Comparison of ENCODE assay signal across 14 cellular contexts in the genomic region with DNA sequence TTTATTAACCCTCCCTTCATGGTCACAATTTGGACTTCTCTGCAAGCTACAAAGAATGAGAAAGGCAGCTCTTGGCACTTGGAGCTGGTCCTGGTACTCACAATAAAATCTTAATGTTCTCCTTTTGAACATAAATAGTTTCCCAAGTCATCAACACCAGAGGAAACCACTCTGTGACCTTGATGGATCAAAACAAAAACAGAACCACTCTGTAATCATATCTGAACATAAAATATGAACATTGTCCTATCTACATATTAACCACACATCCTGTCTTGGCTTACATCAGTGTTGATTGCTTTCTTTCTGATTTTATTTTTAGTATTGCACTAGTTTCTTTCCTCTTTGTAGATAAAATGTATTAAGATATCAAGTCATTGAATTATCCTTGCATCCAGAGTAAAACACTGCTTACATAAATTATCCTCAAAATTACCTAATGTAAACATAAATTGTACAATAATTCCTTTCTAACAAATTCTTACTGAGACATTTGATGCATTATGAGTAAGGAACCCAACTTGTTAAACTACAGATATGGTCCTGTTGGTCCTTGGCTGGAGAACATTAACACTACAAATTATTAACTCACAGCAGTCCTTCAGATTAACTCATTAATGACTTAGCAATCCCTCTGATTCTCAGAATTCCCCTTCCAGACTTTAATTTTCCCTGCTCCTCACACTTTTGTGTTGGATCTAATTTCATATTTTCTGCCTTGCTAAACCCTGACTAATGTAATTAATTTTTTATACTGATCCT.
"Had no signal": no experiment of that assay in that cellular context is flagged by ENCODE, and none has a peak within 500 bp of the region (broad histone marks: within the 10 kb centered on the region; RNA-seq: fewer than 3 reads in every experiment).

No MANE protein-coding gene starts in this region.

- DNase-seq: erythroblast; foreskin melanocyte; heart right ventricle; hypothalamus; kidney glomerular epithelial cell; naive thymus-derived CD4-positive, alpha-beta T cell; psoas muscle; small intestine; stimulated activated CD4-positive, alpha-beta T cell treated with anti-CD3 and anti-CD28 coated beads, Interleukin-2, amount 100 ng/mL, for 48 hours; stimulated activated naive CD4-positive, alpha-beta T cell treated with Interleukin-2 at 50 U/mL for 16 hours; trophoblast cell had no signal

- H3K9me3 ChIP-seq: neutrophil, psoas muscle had no signal

- H3K36me3 ChIP-seq: heart right ventricle, neutrophil, right atrium auricular region had no signal

- H3K4me1 Mint-ChIP-seq: naive thymus-derived CD4-positive, alpha-beta T cell had no signal

- ATAC-seq: heart right ventricle; naive thymus-derived CD4-positive, alpha-beta T cell; psoas muscle had no signal

- H3K27me3 ChIP-seq: heart right ventricle, neutrophil, right atrium auricular region had no signal

- H3K4me1 ChIP-seq: heart right ventricle, psoas muscle, right atrium auricular region had no signal

- H3K27me3 Mint-ChIP-seq: dendritic cell treated with granulocyte-macrophage colony-stimulating factor and Interleukin-4, amounts not matched to agents 40 ng/mL and 50 ng/mL, for 4 days had no signal

- H3K27ac ChIP-seq: heart right ventricle, neutrophil, psoas muscle, right atrium auricular region had no signal

- H3K27ac Mint-ChIP-seq: dendritic cell treated with granulocyte-macrophage colony-stimulating factor and Interleukin-4, amounts not matched to agents 40 ng/mL and 50 ng/mL, for 4 days; naive thymus-derived CD4-positive, alpha-beta T cell had no signal

- H3K4me3 ChIP-seq: heart right ventricle, psoas muscle, right atrium auricular region had no signal

- H3K4me3 Mint-ChIP-seq: dendritic cell treated with granulocyte-macrophage colony-stimulating factor and Interleukin-4, amounts not matched to agents 40 ng/mL and 50 ng/mL, for 4 days; naive thymus-derived CD4-positive, alpha-beta T cell had no signal

- H3K36me3 Mint-ChIP-seq: naive thymus-derived CD4-positive, alpha-beta T cell had no signal
